In the genomic region with DNA sequence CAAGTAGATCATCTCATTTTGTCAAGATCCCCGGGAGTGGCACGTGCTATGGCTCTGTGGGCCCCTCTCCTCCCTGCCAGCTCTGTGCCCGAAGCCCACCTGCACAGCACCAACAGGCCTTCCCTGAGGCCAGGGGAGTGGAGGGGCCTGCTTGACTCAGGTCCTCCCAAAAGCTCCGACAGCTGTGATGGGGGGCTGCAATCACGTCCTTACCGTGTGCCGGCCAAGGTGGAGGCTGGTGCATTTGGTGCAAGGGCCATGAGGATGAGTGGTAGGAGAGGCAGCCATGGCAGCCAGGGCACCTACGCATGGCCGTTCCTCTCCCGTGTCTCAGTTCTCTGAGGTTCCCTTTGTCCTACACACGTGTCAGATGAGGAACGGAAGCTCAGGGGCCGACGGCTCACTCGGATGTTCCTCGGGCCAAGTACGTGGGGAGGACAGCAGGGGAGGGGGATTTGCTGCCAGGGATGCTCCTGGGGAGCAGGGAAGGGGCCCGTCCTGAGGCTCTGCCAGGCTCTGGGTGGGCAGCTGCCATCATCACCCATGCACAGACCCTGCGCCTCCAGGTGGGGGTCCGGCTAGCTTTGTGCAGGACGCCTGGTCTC, we compare ENCODE assay signal across 1 cellular context.
TF ChIP-seq lines count a peak whose summit lies in the region.

No MANE protein-coding gene starts in this region.

TF ChIP-seq in HepG2, 621 proteins besides CTCF, POLR2A, EP300 and RAD21 (continued from another document):
- no peak for TF ChIP-seq CEBPG (CRISPR knock-in tag; IDR thresholded peaks at IDR 0.05)
- no peak for TF ChIP-seq MXD4 (CRISPR knock-in tag; IDR thresholded peaks at IDR 0.05)
- TF ChIP-seq, protein P1, sequence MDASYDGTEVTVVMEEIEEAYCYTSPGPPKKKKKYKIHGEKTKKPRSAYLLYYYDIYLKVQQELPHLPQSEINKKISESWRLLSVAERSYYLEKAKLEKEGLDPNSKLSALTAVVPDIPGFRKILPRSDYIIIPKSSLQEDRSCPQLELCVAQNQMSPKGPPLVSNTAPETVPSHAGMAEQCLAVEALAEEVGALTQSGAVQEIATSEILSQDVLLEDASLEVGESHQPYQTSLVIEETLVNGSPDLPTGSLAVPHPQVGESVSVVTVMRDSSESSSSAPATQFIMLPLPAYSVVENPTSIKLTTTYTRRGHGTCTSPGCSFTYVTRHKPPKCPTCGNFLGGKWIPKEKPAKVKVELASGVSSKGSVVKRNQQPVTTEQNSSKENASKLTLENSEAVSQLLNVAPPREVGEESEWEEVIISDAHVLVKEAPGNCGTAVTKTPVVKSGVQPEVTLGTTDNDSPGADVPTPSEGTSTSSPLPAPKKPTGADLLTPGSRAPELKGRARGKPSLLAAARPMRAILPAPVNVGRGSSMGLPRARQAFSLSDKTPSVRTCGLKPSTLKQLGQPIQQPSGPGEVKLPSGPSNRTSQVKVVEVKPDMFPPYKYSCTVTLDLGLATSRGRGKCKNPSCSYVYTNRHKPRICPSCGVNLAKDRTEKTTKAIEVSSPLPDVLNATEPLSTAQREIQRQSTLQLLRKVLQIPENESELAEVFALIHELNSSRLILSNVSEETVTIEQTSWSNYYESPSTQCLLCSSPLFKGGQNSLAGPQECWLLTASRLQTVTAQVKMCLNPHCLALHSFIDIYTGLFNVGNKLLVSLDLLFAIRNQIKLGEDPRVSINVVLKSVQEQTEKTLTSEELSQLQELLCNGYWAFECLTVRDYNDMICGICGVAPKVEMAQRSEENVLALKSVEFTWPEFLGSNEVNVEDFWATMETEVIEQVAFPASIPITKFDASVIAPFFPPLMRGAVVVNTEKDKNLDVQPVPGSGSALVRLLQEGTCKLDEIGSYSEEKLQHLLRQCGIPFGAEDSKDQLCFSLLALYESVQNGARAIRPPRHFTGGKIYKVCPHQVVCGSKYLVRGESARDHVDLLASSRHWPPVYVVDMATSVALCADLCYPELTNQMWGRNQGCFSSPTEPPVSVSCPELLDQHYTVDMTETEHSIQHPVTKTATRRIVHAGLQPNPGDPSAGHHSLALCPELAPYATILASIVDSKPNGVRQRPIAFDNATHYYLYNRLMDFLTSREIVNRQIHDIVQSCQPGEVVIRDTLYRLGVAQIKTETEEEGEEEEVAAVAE (CRISPR knock-in tag; IDR thresholded peaks at IDR 0.05; ENCODE audit: borderline replicate concordance): no peak
- TF ChIP-seq BRCA1 (CRISPR knock-in tag; IDR thresholded peaks at IDR 0.05): no peak
- TF ChIP-seq ZNF160 (CRISPR knock-in tag; IDR thresholded peaks at IDR 0.05): no peak
- TF ChIP-seq, protein P2, sequence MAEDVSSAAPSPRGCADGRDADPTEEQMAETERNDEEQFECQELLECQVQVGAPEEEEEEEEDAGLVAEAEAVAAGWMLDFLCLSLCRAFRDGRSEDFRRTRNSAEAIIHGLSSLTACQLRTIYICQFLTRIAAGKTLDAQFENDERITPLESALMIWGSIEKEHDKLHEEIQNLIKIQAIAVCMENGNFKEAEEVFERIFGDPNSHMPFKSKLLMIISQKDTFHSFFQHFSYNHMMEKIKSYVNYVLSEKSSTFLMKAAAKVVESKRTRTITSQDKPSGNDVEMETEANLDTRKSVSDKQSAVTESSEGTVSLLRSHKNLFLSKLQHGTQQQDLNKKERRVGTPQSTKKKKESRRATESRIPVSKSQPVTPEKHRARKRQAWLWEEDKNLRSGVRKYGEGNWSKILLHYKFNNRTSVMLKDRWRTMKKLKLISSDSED (CRISPR knock-in tag; IDR thresholded peaks at IDR 0.05): no peak
- TF ChIP-seq HDAC2 (CRISPR knock-in tag; IDR thresholded peaks at IDR 0.05): no peak
- no peak for TF ChIP-seq PCBP2 (optimal IDR thresholded peaks at IDR 0.05; ENCODE audit: low read depth, low read length, poor library complexity, severe bottlenecking)
- no peak for TF ChIP-seq NFYB (CRISPR knock-in tag; IDR thresholded peaks at IDR 0.05)
- TF ChIP-seq, protein P3, sequence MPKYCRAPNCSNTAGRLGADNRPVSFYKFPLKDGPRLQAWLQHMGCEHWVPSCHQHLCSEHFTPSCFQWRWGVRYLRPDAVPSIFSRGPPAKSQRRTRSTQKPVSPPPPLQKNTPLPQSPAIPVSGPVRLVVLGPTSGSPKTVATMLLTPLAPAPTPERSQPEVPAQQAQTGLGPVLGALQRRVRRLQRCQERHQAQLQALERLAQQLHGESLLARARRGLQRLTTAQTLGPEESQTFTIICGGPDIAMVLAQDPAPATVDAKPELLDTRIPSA (CRISPR knock-in tag; IDR thresholded peaks at IDR 0.05; ENCODE audit: borderline replicate concordance): no peak
- no peak for TF ChIP-seq ZNF33B (CRISPR knock-in tag; IDR thresholded peaks at IDR 0.05)
- no peak for TF ChIP-seq IKZF1 (IDR thresholded peaks at IDR 0.05)
- TF ChIP-seq RCOR2 (CRISPR knock-in tag; IDR thresholded peaks at IDR 0.05): no peak
- no peak for TF ChIP-seq CBX1 (IDR thresholded peaks at IDR 0.05; ENCODE audit: low read depth)
